19 cellular contexts compared by ENCODE assay signal in the genomic region with DNA sequence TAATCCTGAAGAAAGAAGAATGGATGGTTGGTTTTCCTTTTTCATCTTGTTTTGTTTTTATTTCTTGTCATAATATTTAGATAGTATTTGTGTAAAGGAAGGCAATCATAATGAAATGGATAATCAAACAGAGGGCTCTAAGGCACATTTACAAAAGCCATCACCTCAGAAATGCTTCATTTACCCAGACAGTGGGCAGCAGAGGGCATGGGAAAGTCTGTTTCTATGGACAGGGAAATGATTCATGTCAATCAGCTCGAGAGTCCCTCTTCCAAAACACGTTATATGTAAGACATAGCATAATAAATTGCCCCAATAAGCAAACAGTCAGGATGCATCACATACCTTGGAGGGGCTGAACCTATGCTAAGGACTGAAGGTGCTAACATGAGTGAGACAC.
DNase-seq lines count a peak whose midpoint lies in the region; ATAC-seq and TF ChIP-seq lines count a peak whose summit lies in the region.
"Had no signal": no experiment of that assay in that cellular context is flagged by ENCODE, and none has a peak within 500 bp of the region (broad histone marks: within the 10 kb centered on the region; RNA-seq: fewer than 3 reads in every experiment).

No MANE protein-coding gene starts in this region.

- H3K9me3 Mint-ChIP-seq in osteocyte (ENCODE audit: unreplicated experiment) = no peaks in the 10 kb centered on the region

- no peaks in the 10 kb centered on the region for H3K27me3 Mint-ChIP-seq in osteocyte (ENCODE audit: unreplicated experiment)
- H3K27me3 Mint-ChIP-seq: CD4-positive, alpha-beta memory T cell had no signal

- H3K4me3 Mint-ChIP-seq in osteocyte (ENCODE audit: unreplicated experiment) = peak overlapping the region; percentile 10
- H3K4me3 Mint-ChIP-seq: CD4-positive, alpha-beta memory T cell; HFFc6 had no signal

- TF ChIP-seq CTCF in osteocyte (IDR thresholded peaks at IDR 0.05) = peak; percentile 27

- peak overlapping the region; percentile 40 for H3K27ac Mint-ChIP-seq in osteocyte (ENCODE audit: unreplicated experiment)
- H3K27ac Mint-ChIP-seq: CD4-positive, alpha-beta memory T cell; HFFc6 had no signal

- H3K4me1 Mint-ChIP-seq in osteocyte (ENCODE audit: unreplicated experiment) = peaks cover 28% of the 10 kb centered on the region
- H3K4me1 Mint-ChIP-seq: CD4-positive, alpha-beta memory T cell had no signal

- DNase-seq in NCI-H1417 treated with DMSO at 0.1 percent for 48 hours (lab: John Stamatoyannopoulos, UW) = peak; percentile 3
- DNase-seq in NCI-H748 treated with DMSO at 0.1 percent for 48 hours (lab: John Stamatoyannopoulos, UW) = peak; percentile 94
- peak; percentile 55 for DNase-seq in dermis blood vessel endothelial cell
- no peak for DNase-seq in osteocyte (ENCODE audit: extremely low spot score, unreplicated experiment)
- DNase-seq in SKM-1 treated with dmso at 0.1 percent for 144 hours (lab: John Stamatoyannopoulos, UW; ENCODE audit: unreplicated experiment) = no peak
- no peak for DNase-seq in UCSD-AML1 (lab: John Stamatoyannopoulos, UW; ENCODE audit: unreplicated experiment)
- DNase-seq: C1 segment of cervical spinal cord; CD4-positive, alpha-beta memory T cell; GOT3; HFFc6; MV-4-11; NCI-H1694 treated with DMSO at 0.1 percent for 48 hours; NCI-H2081 treated with DMSO at 0.1 percent for 48 hours; NCI-H446; NCI-H524 treated with DMSO at 0.1 percent for 48 hours; T-helper 1 cell had no signal

- H3K36me3 Mint-ChIP-seq in osteocyte (ENCODE audit: unreplicated experiment) = no peaks in the 10 kb centered on the region
- H3K36me3 Mint-ChIP-seq: CD4-positive, alpha-beta memory T cell had no signal

- no peak for ATAC-seq in HG03045 (IDR thresholded peaks at IDR 0.05; ENCODE audit: unreplicated experiment)
- ATAC-seq: GM12878, K562 had no signal

Comparison
In these comparisons a context has a peak if more than half of its experiments do, and no peak if none do; other contexts are left out.
1. DNase-seq: peak in NCI-H1417 treated with DMSO at 0.1 percent for 48 hours (single experiment), NCI-H748 treated with DMSO at 0.1 percent for 48 hours (single experiment) and dermis blood vessel endothelial cell (single experiment); none in osteocyte (single experiment), SKM-1 treated with dmso at 0.1 percent for 144 hours (single experiment) and UCSD-AML1 (single experiment).